Comparison of ENCODE assay signal across 16 cellular contexts in genomic region chr2:88828397-88829137, GRCh38.
DNase-seq lines count a peak whose midpoint lies in the region; ATAC-seq and TF ChIP-seq lines count a peak whose summit lies in the region.
"Had no signal": no experiment of that assay in that cellular context is flagged by ENCODE, and none has a peak within 500 bp of the region (broad histone marks: within the 10 kb centered on the region; RNA-seq: fewer than 3 reads in every experiment).

No MANE protein-coding gene starts in this region.

- H3K4me2 ChIP-seq in Loucy (ENCODE audit: low read depth, low read length, poor library complexity, severe bottlenecking) = no peak overlapping the region

- no peaks in the 10 kb centered on the region for H4K20me1 ChIP-seq in Loucy (ENCODE audit: insufficient read depth, low read length, poor library complexity, severe bottlenecking)

- peak overlapping the region; percentile 32 for H3K27ac Mint-ChIP-seq in chondrocyte (ENCODE audit: unreplicated experiment)
- H3K27ac Mint-ChIP-seq: activated CD4-positive, alpha-beta T cell treated with anti-CD3 and anti-CD28 coated beads, Interleukin-2, amount 10 ng/mL, durations not matched to agents 7 days and 5 days; H9; stimulated activated naive CD8-positive, alpha-beta T cell treated with anti-CD3 and anti-CD28 coated beads, Interleukin-15, amount 100 ng/mL, for 72 hours had no signal

- TF ChIP-seq CTCF in Loucy (conservative IDR thresholded peaks at IDR 0.05; ENCODE audit: low read length) (no peak), chondrocyte (IDR thresholded peaks at IDR 0.05) (no peak), right atrium auricular region (IDR thresholded peaks at IDR 0.05) (no peak)

- no peak overlapping the region for H3K9ac ChIP-seq in Loucy (ENCODE audit: low read depth, low read length, poor library complexity, severe bottlenecking)

- H3K27me3 ChIP-seq in Loucy (ENCODE audit: insufficient read depth, low read length, poor library complexity, severe bottlenecking) = no peaks in the 10 kb centered on the region
- no peaks in the 10 kb centered on the region for H3K27me3 ChIP-seq in right atrium auricular region

- H3K4me1 ChIP-seq in Loucy (ENCODE audit: insufficient read depth, low read length, poor library complexity, severe bottlenecking) (no peaks in the 10 kb centered on the region), right atrium auricular region (peaks cover 0 to 7% of the 10 kb centered on the region in 2 donors)

- peak overlapping the region; percentile 35; the same call in 1 of the 2 replicates for H2AFZ ChIP-seq in Loucy (ENCODE audit: low read length)

- no peaks in the 10 kb centered on the region for H3K4me1 Mint-ChIP-seq in chondrocyte (ENCODE audit: low read depth)
- H3K4me1 Mint-ChIP-seq: activated CD4-positive, alpha-beta T cell treated with anti-CD3 and anti-CD28 coated beads, Interleukin-2, amount 10 ng/mL, durations not matched to agents 7 days and 5 days; H9; stimulated activated naive CD8-positive, alpha-beta T cell treated with anti-CD3 and anti-CD28 coated beads, Interleukin-15, amount 100 ng/mL, for 72 hours had no signal

- H3F3A ChIP-seq in Loucy (ENCODE audit: low read depth) = no peaks in the 10 kb centered on the region

- H3K9me2 ChIP-seq in Loucy (replicated peaks; ENCODE audit: low read depth, low read length) = no peaks in the 10 kb centered on the region

- H3K9me3 ChIP-seq in Loucy (ENCODE audit: insufficient read depth, low read depth, low read length) = no peaks in the 10 kb centered on the region
- no peaks in the 10 kb centered on the region for H3K9me3 ChIP-seq in right atrium auricular region

- H3K4me3 Mint-ChIP-seq in chondrocyte (ENCODE audit: unreplicated experiment) = no peak overlapping the region
- H3K4me3 Mint-ChIP-seq: activated CD4-positive, alpha-beta T cell treated with anti-CD3 and anti-CD28 coated beads, Interleukin-2, amount 10 ng/mL, durations not matched to agents 7 days and 5 days; H9; stimulated activated naive CD8-positive, alpha-beta T cell treated with anti-CD3 and anti-CD28 coated beads, Interleukin-15, amount 100 ng/mL, for 72 hours; T-helper 1 cell treated with Interleukin-12 subunit alpha and Interleukin-12 subunit beta and Interleukin-4 antibody, amounts not matched to agents 30 μg/mL and 1 μg/mL, for 36 hours had no signal

- H3K36me3 ChIP-seq in Loucy (ENCODE audit: insufficient read depth, low read length) (no peaks in the 10 kb centered on the region), right atrium auricular region (no peaks in the 10 kb centered on the region)

- no peaks in the 10 kb centered on the region for H3K36me3 Mint-ChIP-seq in chondrocyte (ENCODE audit: low read depth)

- H3K79me2 ChIP-seq in Loucy (ENCODE audit: insufficient read depth, low read length) = no peaks in the 10 kb centered on the region

- no peaks in the 10 kb centered on the region for H3K9me3 Mint-ChIP-seq in chondrocyte (ENCODE audit: low read depth)
- H3K9me3 Mint-ChIP-seq: activated CD4-positive, alpha-beta T cell treated with anti-CD3 and anti-CD28 coated beads, Interleukin-2, amount 10 ng/mL, durations not matched to agents 7 days and 5 days; stimulated activated naive CD8-positive, alpha-beta T cell treated with anti-CD3 and anti-CD28 coated beads, Interleukin-15, amount 100 ng/mL, for 72 hours; T-helper 1 cell treated with Interleukin-12 subunit alpha and Interleukin-12 subunit beta and Interleukin-4 antibody, amounts not matched to agents 30 μg/mL and 1 μg/mL, for 36 hours had no signal

- H3K27me3 Mint-ChIP-seq in chondrocyte (ENCODE audit: low read depth) = peaks cover 17% of the 10 kb centered on the region

- DNase-seq in Ammon's horn (ENCODE audit: low spot score) = peak; percentile 39
- no peak for DNase-seq in chondrocyte (ENCODE audit: low spot score)
- DNase-seq in right atrium auricular region (ENCODE audit: low spot score) = no peak
- DNase-seq in NCI-H2171 (lab: John Stamatoyannopoulos, UW) = no peak
- no peak for DNase-seq in putamen (ENCODE audit: low spot score)
- DNase-seq in activated effector memory CD4-positive, alpha-beta T cell treated with Interleukin-2 at 50 U/mL for 16 hours = no peak
- DNase-seq: activated CD4-positive, alpha-beta T cell treated with anti-CD3 and anti-CD28 coated beads, Interleukin-2, amount 10 ng/mL, durations not matched to agents 7 days and 5 days; activated T-cell treated with anti-CD3 and anti-CD28 coated beads, Interleukin-2, amount 50 U/mL, for 48 hours; DMS153; H9; NCI-H1436; stimulated activated naive CD8-positive, alpha-beta T cell treated with anti-CD3 and anti-CD28 coated beads, Interleukin-15, amount 100 ng/mL, for 72 hours had no signal

- no peak for ATAC-seq in HG02588 (IDR thresholded peaks at IDR 0.05; ENCODE audit: unreplicated experiment)
- ATAC-seq: stimulated activated naive CD8-positive, alpha-beta T cell treated with anti-CD3 and anti-CD28 coated beads, Interleukin-15, amount 100 ng/mL, for 72 hours had no signal

- H3K4me3 ChIP-seq in Loucy (ENCODE audit: low read length, poor library complexity, severe bottlenecking) = no peak overlapping the region
- H3K4me3 ChIP-seq in right atrium auricular region = no peak overlapping the region

- H3K27ac ChIP-seq in right atrium auricular region = peak overlapping the region; percentile 27 to 51
- H3K27ac ChIP-seq: epithelial cell of prostate had no signal
